ENCODE assay signal across 19 cellular contexts in genomic region chr5:168784449-168784848, GRCh38.
"Had no signal": no experiment of that assay in that cellular context is flagged by ENCODE, and none has a peak within 500 bp of the region (broad histone marks: within the 10 kb centered on the region; RNA-seq: fewer than 3 reads in every experiment).

No MANE protein-coding gene starts in this region.

- H3K9me3 ChIP-seq: ascending aorta, left lung, transverse colon had no signal

- H3K4me3 ChIP-seq: ascending aorta, hepatocyte, left lung, lung, neural progenitor cell, transverse colon had no signal

- H3K4me1 ChIP-seq: ascending aorta, left lung, neural progenitor cell, transverse colon had no signal

- DNase-seq: activated CD4-positive, alpha-beta memory T cell treated with anti-CD3 and anti-CD28 coated beads, Interleukin-2, amount 10 ng/mL, durations not matched to agents 7 days and 5 days; activated CD4-positive, alpha-beta T cell treated with anti-CD3 and anti-CD28 coated beads for 48 hours; activated CD4-positive, CD25-positive, alpha-beta regulatory T cell; activated gamma-delta T cell; brain microvascular endothelial cell; effector memory CD4-positive, alpha-beta T cell; glutamatergic neuron; kidney glomerular epithelial cell; left lung; naive thymus-derived CD4-positive, alpha-beta T cell; small intestine; stimulated activated CD4-positive, alpha-beta T cell treated with anti-CD3 and anti-CD28 coated beads, Interleukin-2, amount 100 ng/mL, for 48 hours; stimulated activated CD8-positive, alpha-beta memory T cell treated with anti-CD3 and anti-CD28 coated beads, Interleukin-4, amount 100 ng/mL, for 48 hours; stimulated activated naive B cell treated with anti-CD40 and anti-IgM and Interleukin-4, amounts not matched to agents 10 μg/mL and 1 μg/mL and 100 μg/mL, for 72 hours; transverse colon had no signal

- H2AFZ ChIP-seq: hepatocyte, neural progenitor cell had no signal

- H3K36me3 ChIP-seq: brain microvascular endothelial cell, left lung, neural progenitor cell, transverse colon had no signal

- H3K27ac ChIP-seq: ascending aorta, brain microvascular endothelial cell, hepatocyte, left lung, neural progenitor cell, transverse colon had no signal

- H3K27me3 ChIP-seq: ascending aorta, brain microvascular endothelial cell, hepatocyte, neural progenitor cell, transverse colon had no signal

- H3K4me2 ChIP-seq: hepatocyte, neural progenitor cell had no signal

- H3K9ac ChIP-seq: neural progenitor cell had no signal
